Comparison of ENCODE assay signal across 24 cellular contexts in genomic region chr4:39233783-39234182, GRCh38.
"Had no signal": no experiment of that assay in that cellular context is flagged by ENCODE, and none has a peak within 500 bp of the region (broad histone marks: within the 10 kb centered on the region; RNA-seq: fewer than 3 reads in every experiment).

No MANE protein-coding gene starts in this region.

- H3K27ac ChIP-seq: coronary artery, dorsolateral prefrontal cortex, esophagus muscularis mucosa, foreskin keratinocyte, gastroesophageal sphincter, heart left ventricle, hepatocyte, left ventricle myocardium inferior, lower lobe of right lung had no signal

- FAIRE-seq: colon, endothelial cell of umbilical vein, frontal cortex had no signal

- H2AFZ ChIP-seq: hepatocyte had no signal

- ATAC-seq: foreskin keratinocyte; gastroesophageal sphincter; heart left ventricle; left cardiac atrium; lower lobe of right lung; mucosa of descending colon; naive thymus-derived CD8-positive, alpha-beta T cell had no signal

- DNase-seq: dorsolateral prefrontal cortex; effector CD4-positive, alpha-beta T cell; effector memory CD4-positive, alpha-beta T cell; foreskin keratinocyte; heart left ventricle; hypothalamus; immature natural killer cell; islet precursor cell; kidney; kidney glomerular epithelial cell; left cardiac atrium; left ventricle myocardium inferior; lower lobe of right lung; mesenchymal stem cell; mucosa of descending colon; naive B cell; naive thymus-derived CD8-positive, alpha-beta T cell had no signal

- H3K27me3 ChIP-seq: dorsolateral prefrontal cortex, esophagus muscularis mucosa, foreskin keratinocyte, gastroesophageal sphincter, heart left ventricle, hepatocyte had no signal

- H3K79me2 ChIP-seq: hepatocyte had no signal

- H3K4me1 ChIP-seq: esophagus muscularis mucosa, foreskin keratinocyte, gastroesophageal sphincter, heart left ventricle, left ventricle myocardium inferior, lower lobe of right lung had no signal

- H3K4me3 ChIP-seq: coronary artery, dorsolateral prefrontal cortex, esophagus muscularis mucosa, gastroesophageal sphincter, heart left ventricle, hepatocyte, left ventricle myocardium inferior, lower lobe of right lung, mucosa of descending colon had no signal

- H3K9me3 ChIP-seq: esophagus muscularis mucosa, gastroesophageal sphincter, heart left ventricle, left ventricle myocardium inferior, lower lobe of right lung, mucosa of descending colon had no signal

- H3K4me2 ChIP-seq: hepatocyte had no signal
